In the genomic region with DNA sequence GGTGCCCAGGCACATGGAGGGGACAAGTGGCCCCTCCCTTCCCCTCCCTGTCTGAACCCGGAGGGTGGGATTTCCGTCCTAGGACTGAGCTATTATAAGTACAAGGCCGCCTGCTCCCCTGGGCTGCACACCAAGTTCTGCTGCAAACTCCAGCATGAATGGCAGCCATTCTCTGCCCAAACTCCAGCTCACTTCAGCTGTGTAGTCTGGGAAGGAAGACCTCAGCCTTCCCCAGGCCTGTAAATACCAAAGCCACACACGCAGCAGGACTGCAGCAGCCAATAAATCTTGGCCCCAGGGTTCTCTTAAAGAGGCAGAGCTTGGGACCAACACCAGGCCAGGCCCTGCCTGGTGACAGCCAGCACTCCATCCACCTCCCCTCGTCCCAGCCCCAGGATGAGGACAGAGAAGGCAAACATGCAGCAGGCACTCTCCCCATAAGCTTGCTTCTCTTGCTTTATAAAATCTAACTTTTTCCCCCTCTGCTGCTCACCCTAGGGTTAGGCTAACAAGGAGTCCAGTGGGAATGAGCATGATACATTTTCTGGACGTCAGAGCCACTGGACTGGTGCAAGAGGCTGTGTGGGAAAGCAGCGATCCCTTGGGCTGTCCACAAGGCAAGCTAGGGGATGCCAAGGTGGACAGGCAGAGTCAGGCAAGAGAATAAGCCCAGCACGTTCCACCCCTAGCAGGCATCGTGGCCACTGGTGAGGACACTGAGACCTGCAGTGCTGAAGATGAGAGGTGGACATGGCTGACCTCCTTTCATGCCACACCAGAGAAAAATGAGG, we compare ENCODE assay signal across 11 cellular contexts.
DNase-seq lines count a peak whose midpoint lies in the region; FAIRE-seq and TF ChIP-seq lines count a peak whose summit lies in the region.
"Had no signal": no experiment of that assay in that cellular context is flagged by ENCODE, and none has a peak within 500 bp of the region (broad histone marks: within the 10 kb centered on the region; RNA-seq: fewer than 3 reads in every experiment).

No MANE protein-coding gene starts in this region.

- H3K9ac ChIP-seq in mammary epithelial cell (ENCODE audit: insufficient read depth, low read length): no peak overlapping the region
- H3K9ac ChIP-seq: parathyroid adenoma had no signal

- 57% methylated on average over 5 of the region's 9 CpGs for WGBS in mammary epithelial cell (ENCODE audit: low coverage, missing lambda C conversion rate)

- H3K9me3 ChIP-seq in breast epithelium (no peaks in the 10 kb centered on the region), mammary epithelial cell (replicated peaks; ENCODE audit: insufficient read depth, low read length) (no peaks in the 10 kb centered on the region)

- no peaks in the 10 kb centered on the region for H3K79me2 ChIP-seq in mammary epithelial cell (ENCODE audit: insufficient read depth, low read length)
- H3K79me2 ChIP-seq: parathyroid adenoma had no signal

- H3K4me3 ChIP-seq in breast epithelium (no peak overlapping the region), mammary epithelial cell (replicated peaks in 1 of 3; ENCODE audit: insufficient read depth in 1 of 3, low read depth in 2 of 3, low read length in 3 of 3) (no peak overlapping the region)
- H3K4me3 ChIP-seq: GM12878, K562 had no signal

- DNase-seq in breast epithelium (ENCODE audit: low spot score in 2 of 2) (no peak), mammary epithelial cell (no peak), head of caudate nucleus (peak; percentile 63 to 92 (median 79)), neural crest cell (ENCODE audit: low read depth, low spot score) (no peak), NAMALWA (ENCODE audit: low spot score) (no peak), GM19239 (ENCODE audit: insufficient read length, low spot score) (no peak), NCI-H187 treated with DMSO at 0.1 percent for 48 hours (lab: John Stamatoyannopoulos, UW) (no peak)
- no peak for DNase-seq in activated CD4-positive, CD25-positive, alpha-beta regulatory T cell (lab: John Stamatoyannopoulos, UW)

- H3K4me3 Mint-ChIP-seq in neural crest cell: no peak overlapping the region

- no peaks in the 10 kb centered on the region for H3K27me3 Mint-ChIP-seq in neural crest cell (ENCODE audit: low read depth)

- H3K27ac ChIP-seq in breast epithelium (peak overlapping the region; percentile 7 to 33), mammary epithelial cell (ENCODE audit: insufficient read depth, low read depth, low read length) (no peak overlapping the region)
- H3K27ac ChIP-seq: parathyroid adenoma had no signal

- no peak overlapping the region for H3K4me2 ChIP-seq in mammary epithelial cell (ENCODE audit: insufficient read depth, low read depth, low read length)

- no TSS peak for BruUV-seq in mammary epithelial cell (replicated peaks; lab: Mats Ljungman, UMichigan)

- H2AFZ ChIP-seq in mammary epithelial cell (ENCODE audit: low read depth, low read length): no peak overlapping the region
- H2AFZ ChIP-seq: parathyroid adenoma had no signal

- in situ Hi-C loops in mammary epithelial cell (cut with MboI; ENCODE audit: low sequenced_read_pairs in 2 of 2): no loop called here

- no peaks in the 10 kb centered on the region for H3K36me3 ChIP-seq in breast epithelium
- no peaks in the 10 kb centered on the region for H3K36me3 ChIP-seq in mammary epithelial cell (ENCODE audit: insufficient read depth, low read length)

- H3K27me3 ChIP-seq in breast epithelium (no peaks in the 10 kb centered on the region), mammary epithelial cell (ENCODE audit: insufficient read depth, low read length) (no peaks in the 10 kb centered on the region)

- TF ChIP-seq CTCF in breast epithelium (IDR thresholded peaks at IDR 0.05) (no peak), mammary epithelial cell (conservative IDR thresholded peaks at IDR 0.05 in 1 of 2, IDR thresholded peaks at IDR 0.05 in 1 of 2; ENCODE audit: extremely low read depth in 1 of 2, insufficient read depth in 1 of 2, low read depth in 1 of 2, low read length in 2 of 2) (no peak), neural crest cell (conservative IDR thresholded peaks at IDR 0.05) (no peak)

- no peaks in the 10 kb centered on the region for H4K20me1 ChIP-seq in mammary epithelial cell (ENCODE audit: insufficient read depth, low read length)

- no peaks in the 10 kb centered on the region for H3K36me3 Mint-ChIP-seq in neural crest cell (ENCODE audit: low read depth)

- H3K27ac Mint-ChIP-seq in neural crest cell (ENCODE audit: unreplicated experiment): peak overlapping the region; percentile 78

- H3K4me1 Mint-ChIP-seq in neural crest cell: peaks cover 42% of the 10 kb centered on the region

- TF ChIP-seq POLR2A in breast epithelium (IDR thresholded peaks at IDR 0.05): no peak

- H3K4me1 ChIP-seq in breast epithelium (no peaks in the 10 kb centered on the region), mammary epithelial cell (ENCODE audit: insufficient read depth, low read length) (peaks cover 4% of the 10 kb centered on the region)
- H3K4me1 ChIP-seq: parathyroid adenoma had no signal

- H3K9me3 Mint-ChIP-seq in neural crest cell: no peaks in the 10 kb centered on the region

- intact Hi-C loops in breast epithelium (cut with DNase I; ENCODE audit: low total_unique reads): loop anchor here (5.0 kb wide), 1 partner anchor 555 kb away; no protein-coding TSS in a partner anchor
- intact Hi-C loops in mammary epithelial cell (cut with micrococcal nuclease): no loop called here
- intact Hi-C loops in head of caudate nucleus (cut with DNase I): loop anchor here (10.0 kb wide), 2 partner anchors 287 to 417 kb away; partner anchors contain the start of gene ZMIZ1

- dilution Hi-C loops in mammary epithelial cell (cut with HindIII; ENCODE audit: low sequenced_read_pairs): no loop called here

- CTCF ChIA-PET in mammary epithelial cell (lab: Charles Lee; ENCODE audit: low non-redundant PET): no interaction called here

- FAIRE-seq in GM19239 (lab: Jason Lieb, UNC): no peak
- FAIRE-seq: GM12878, K562 had no signal

Comparison
In these comparisons a context has a peak if more than half of its experiments do, and no peak if none do; other contexts are left out.
1. DNase-seq: peak in head of caudate nucleus (42 of 42); none in breast epithelium (0 of 2), mammary epithelial cell (single experiment), neural crest cell (single experiment), NAMALWA (single experiment), activated CD4-positive, CD25-positive, alpha-beta regulatory T cell (0 of 4), GM19239 (single experiment) and NCI-H187 treated with DMSO at 0.1 percent for 48 hours (single experiment).